10 cellular contexts compared by ENCODE assay signal in genomic region chr3:42503957-42504333, GRCh38. TPM values are rescaled to one million over a fixed set of nuclear protein-coding genes. Genes with fewer than 3 reads are reported as not detected.
DNase-seq lines count a peak whose midpoint lies in the region; ATAC-seq and TF ChIP-seq lines count a peak whose summit lies in the region.
"Had no signal": no experiment of that assay in that cellular context is flagged by ENCODE, and none has a peak within 500 bp of the region (broad histone marks: within the 10 kb centered on the region; RNA-seq: fewer than 3 reads in every experiment).

No MANE protein-coding gene starts in this region.

- H3K27me3 ChIP-seq in CD8-positive, alpha-beta T cell (ENCODE audit: insufficient read depth, low read length), result peaks cover 7% of the 10 kb centered on the region
- H3K27me3 ChIP-seq in RWPE2 (ENCODE audit: insufficient read depth, poor library complexity, severe bottlenecking) (no peaks in the 10 kb centered on the region), Karpas-422 (ENCODE audit: low read length) (no peaks in the 10 kb centered on the region)

- intact Hi-C loops in CD8-positive, alpha-beta T cell (cut with DNase I, micrococcal nuclease), result loop anchor here (2.0 to 10.0 kb wide), 8 partner anchors 98 to 1833 kb away; partner anchors contain the start of genes NKTR (in 2 of the 2), ULK4 (in 2 of the 2), ANO10 (in 1 of the 2) and CTNNB1 (in 1 of the 2)
- intact Hi-C loops in sciatic nerve (cut with DNase I), result no loop called here

- no peaks in the 10 kb centered on the region for H3K9me3 Mint-ChIP-seq in CD8-positive, alpha-beta T cell

- no peak overlapping the region for H3K27ac ChIP-seq in CD8-positive, alpha-beta T cell (ENCODE audit: low read depth, low read length)
- H3K27ac ChIP-seq in RWPE2 (ENCODE audit: poor library complexity, severe bottlenecking), result no peak overlapping the region
- H3K27ac ChIP-seq in Karpas-422 (ENCODE audit: low read length), result no peak overlapping the region
- H3K27ac ChIP-seq: neutrophil had no signal

- ATAC-seq in CD8-positive, alpha-beta T cell, result no peak
- ATAC-seq in RWPE2 (ENCODE audit: low read depth), result no peak
- no peak for ATAC-seq in sciatic nerve
- ATAC-seq: Panc1 had no signal

- no peak overlapping the region for H3K4me3 ChIP-seq in CD8-positive, alpha-beta T cell (ENCODE audit: low read depth, low read length)
- no peak overlapping the region for H3K4me3 ChIP-seq in RWPE2 (ENCODE audit: severe bottlenecking)
- no peak overlapping the region for H3K4me3 ChIP-seq in Karpas-422 (ENCODE audit: low read length)

- no peaks in the 10 kb centered on the region for H4K20me1 ChIP-seq in Karpas-422 (ENCODE audit: insufficient read depth, low read depth, low read length)

- peak in 1 of 7 experiments; percentile 44 for DNase-seq in CD8-positive, alpha-beta T cell
- peak; percentile 12 for DNase-seq in RWPE2 (ENCODE audit: low spot score)
- peak; percentile 37 for DNase-seq in ecto neural progenitor cell (ENCODE audit: low spot score)
- peak; percentile 26 for DNase-seq in sciatic nerve (ENCODE audit: low spot score)
- DNase-seq in putamen (ENCODE audit: low spot score), result no peak
- DNase-seq in Karpas-422, result no peak
- no peak for DNase-seq in hypothalamus (lab: John Stamatoyannopoulos, UW)

- peaks cover 64% of the 10 kb centered on the region for H3K4me1 ChIP-seq in CD8-positive, alpha-beta T cell (ENCODE audit: insufficient read depth, low read length)
- H3K4me1 ChIP-seq in RWPE2 (ENCODE audit: insufficient read depth, poor library complexity, severe bottlenecking), result no peaks in the 10 kb centered on the region
- peaks cover 14% of the 10 kb centered on the region for H3K4me1 ChIP-seq in Karpas-422 (ENCODE audit: low read length)

- peaks cover 16% of the 10 kb centered on the region for H3K27me3 Mint-ChIP-seq in CD8-positive, alpha-beta T cell (ENCODE audit: low read depth)

- no peak for TF ChIP-seq CTCF in CD8-positive, alpha-beta T cell (IDR thresholded peaks at IDR 0.05)
- TF ChIP-seq CTCF in RWPE2 (IDR thresholded peaks at IDR 0.05; ENCODE audit: poor library complexity, severe bottlenecking), result no peak

- no peaks in the 10 kb centered on the region for H3K36me3 ChIP-seq in CD8-positive, alpha-beta T cell (ENCODE audit: insufficient read depth, low read length)
- H3K36me3 ChIP-seq in RWPE2 (ENCODE audit: low read depth) (no peaks in the 10 kb centered on the region), Karpas-422 (ENCODE audit: insufficient read depth, low read length) (no peaks in the 10 kb centered on the region)
- H3K36me3 ChIP-seq: neutrophil had no signal

- no peaks in the 10 kb centered on the region for H3K9me3 ChIP-seq in CD8-positive, alpha-beta T cell (ENCODE audit: low read length)
- H3K9me3 ChIP-seq in RWPE2 (ENCODE audit: severe bottlenecking) (no peaks in the 10 kb centered on the region), Karpas-422 (ENCODE audit: low read length) (no peaks in the 10 kb centered on the region)
- H3K9me3 ChIP-seq: neutrophil had no signal

- no peak overlapping the region for H2AFZ ChIP-seq in Karpas-422 (ENCODE audit: low read length)

- H3K9me2 ChIP-seq in Karpas-422 (replicated peaks; ENCODE audit: insufficient read depth, low read length), result no peaks in the 10 kb centered on the region

- H3K79me2 ChIP-seq in Karpas-422 (ENCODE audit: low read length), result no peaks in the 10 kb centered on the region

- H3K4me3 Mint-ChIP-seq in CD8-positive, alpha-beta T cell, result peak overlapping the region; percentile 90

- no peak overlapping the region for H3K4me2 ChIP-seq in Karpas-422 (ENCODE audit: low read depth, low read length, poor library complexity, severe bottlenecking)

- POLR2A ChIA-PET in CD8-positive, alpha-beta T cell (lab: Charles Lee), result interaction anchor here (3.7 kb wide), 1 partner anchor 34 kb away, joined by 20 read pairs; no protein-coding TSS in a partner anchor

- CTCF ChIA-PET in CD8-positive, alpha-beta T cell (lab: Charles Lee), result interaction anchor here (1.3 to 15.6 kb wide), 2 partner anchors 10 to 39 kb away, joined by 3 to 556 read pairs; no protein-coding TSS in a partner anchor

- no peak overlapping the region for H3K9ac ChIP-seq in Karpas-422 (ENCODE audit: low read length)

- peak overlapping the region; percentile 52 for H3K27ac Mint-ChIP-seq in CD8-positive, alpha-beta T cell

- peaks cover 61% of the 10 kb centered on the region for H3K4me1 Mint-ChIP-seq in CD8-positive, alpha-beta T cell (ENCODE audit: low read depth)

- H3K36me3 Mint-ChIP-seq in CD8-positive, alpha-beta T cell, result peaks cover 7% of the 10 kb centered on the region

RNA-seq across cellular contexts. Expression of gene VIPR1, which starts 1.5 kb away (rescaled TPM):
- 10 to 100 TPM; 31.2 to 34.3 TPM for total RNA-seq in CD8-positive, alpha-beta T cell
- 5.8 TPM for total RNA-seq in sciatic nerve
- total RNA-seq in Karpas-422 (2014; rRNA removed; shearing (Covaris generic); ENCODE audit: low replicate concordance), result 0.41 and 2.5 TPM in 2 replicates
- total RNA-seq: fibroblast of villous mesenchyme had no signal

Comparison
In these comparisons a context has a peak if more than half of its experiments do, and no peak if none do; other contexts are left out.
1. DNase-seq: peak in RWPE2 (single experiment), ecto neural progenitor cell (single experiment) and sciatic nerve (single experiment); none in putamen (single experiment), Karpas-422 (single experiment) and hypothalamus (0 of 51).